ENCODE assay signal across 27 cellular contexts in genomic region chr10:14717570-14717969, GRCh38.
"Had no signal": no experiment of that assay in that cellular context is flagged by ENCODE, and none has a peak within 500 bp of the region (broad histone marks: within the 10 kb centered on the region; RNA-seq: fewer than 3 reads in every experiment).

No MANE protein-coding gene starts in this region.

- H3K27ac Mint-ChIP-seq: mesothelial cell of epicardium, progenitor cell of endocrine pancreas had no signal

- H3K27ac ChIP-seq: left lung, lower lobe of right lung, neutrophil, ovary, right atrium auricular region, right lobe of liver, skin epidermis, stomach, testis, thyroid gland, transverse colon, upper lobe of left lung, vagina had no signal

- H3K9me3 Mint-ChIP-seq: natural killer cell treated with Interleukin-12 subunit alpha and Interleukin-12 subunit beta and Interleukin-15 and Interleukin-18, amount 100 ng/mL, for 72 hours had no signal

- H3K27me3 Mint-ChIP-seq: naive thymus-derived CD4-positive, alpha-beta T cell; natural killer cell treated with Interleukin-12 subunit alpha and Interleukin-12 subunit beta and Interleukin-15 and Interleukin-18, amount 100 ng/mL, for 72 hours; progenitor cell of endocrine pancreas had no signal

- H3K27me3 ChIP-seq: left lung, neutrophil, ovary, right atrium auricular region, right lobe of liver, stomach, testis, thyroid gland, transverse colon, upper lobe of left lung, vagina had no signal

- H3K36me3 Mint-ChIP-seq: mesothelial cell of epicardium; natural killer cell treated with Interleukin-12 subunit alpha and Interleukin-12 subunit beta and Interleukin-15 and Interleukin-18, amount 100 ng/mL, for 72 hours had no signal

- H3K9me3 ChIP-seq: left lung, lower lobe of right lung, neutrophil, ovary, right atrium auricular region, right lobe of liver, stomach, testis, thyroid gland, transverse colon, upper lobe of left lung, vagina had no signal

- H3K4me3 Mint-ChIP-seq: mesothelial cell of epicardium; naive thymus-derived CD4-positive, alpha-beta T cell; natural killer cell treated with Interleukin-12 subunit alpha and Interleukin-12 subunit beta and Interleukin-15 and Interleukin-18, amount 100 ng/mL, for 72 hours had no signal

- DNase-seq: hippocampal formation; kidney; left colon; left lung; lower lobe of right lung; mammary epithelial cell; mesenchymal stem cell; naive thymus-derived CD4-positive, alpha-beta T cell; ovary; right lobe of liver; stimulated activated CD4-positive, alpha-beta T cell treated with anti-CD3 and anti-CD28 coated beads, Interleukin-12 subunit alpha, Interleukin-12 subunit beta, amount 100 ng/mL, for 4 hours; stimulated activated CD4-positive, alpha-beta T cell treated with anti-CD3 and anti-CD28 coated beads, Interleukin-15, amount 100 ng/mL, for 24 hours; stimulated activated CD4-positive, alpha-beta T cell treated with anti-CD3 and anti-CD28 coated beads, Interleukin-2, amount 100 ng/mL, for 24 hours; stimulated activated CD4-positive, alpha-beta T cell treated with anti-CD3 and anti-CD28 coated beads, Interleukin-4, amount 100 ng/mL, for 1 hour; stimulated activated naive CD8-positive, alpha-beta T cell treated with anti-CD3 and anti-CD28 coated beads, Interleukin-15, Interleukin-2, amounts not matched to agents 100 U/mL and 50 U/mL, for 24 hours; stomach; testis; thyroid gland; transverse colon; upper lobe of left lung had no signal

- H3K4me1 ChIP-seq: left lung, lower lobe of right lung, right atrium auricular region, right lobe of liver, testis, thyroid gland, transverse colon, upper lobe of left lung, vagina had no signal

- ATAC-seq: left colon; left lung; lower lobe of right lung; naive thymus-derived CD4-positive, alpha-beta T cell; natural killer cell treated with Interleukin-12 subunit alpha and Interleukin-12 subunit beta and Interleukin-15 and Interleukin-18, amount 100 ng/mL, for 72 hours; right lobe of liver; stimulated activated naive CD8-positive, alpha-beta T cell treated with anti-CD3 and anti-CD28 coated beads, Interleukin-15, Interleukin-2, amounts not matched to agents 100 U/mL and 50 U/mL, for 24 hours had no signal

- H3K4me3 ChIP-seq: left lung, lower lobe of right lung, ovary, right atrium auricular region, right lobe of liver, skin epidermis, stomach, testis, thyroid gland, transverse colon, upper lobe of left lung, vagina had no signal

- H3K36me3 ChIP-seq: left lung, lower lobe of right lung, neutrophil, ovary, right atrium auricular region, right lobe of liver, stomach, thyroid gland, transverse colon, upper lobe of left lung, vagina had no signal
